ENCODE assay signal across 23 cellular contexts in the genomic region with DNA sequence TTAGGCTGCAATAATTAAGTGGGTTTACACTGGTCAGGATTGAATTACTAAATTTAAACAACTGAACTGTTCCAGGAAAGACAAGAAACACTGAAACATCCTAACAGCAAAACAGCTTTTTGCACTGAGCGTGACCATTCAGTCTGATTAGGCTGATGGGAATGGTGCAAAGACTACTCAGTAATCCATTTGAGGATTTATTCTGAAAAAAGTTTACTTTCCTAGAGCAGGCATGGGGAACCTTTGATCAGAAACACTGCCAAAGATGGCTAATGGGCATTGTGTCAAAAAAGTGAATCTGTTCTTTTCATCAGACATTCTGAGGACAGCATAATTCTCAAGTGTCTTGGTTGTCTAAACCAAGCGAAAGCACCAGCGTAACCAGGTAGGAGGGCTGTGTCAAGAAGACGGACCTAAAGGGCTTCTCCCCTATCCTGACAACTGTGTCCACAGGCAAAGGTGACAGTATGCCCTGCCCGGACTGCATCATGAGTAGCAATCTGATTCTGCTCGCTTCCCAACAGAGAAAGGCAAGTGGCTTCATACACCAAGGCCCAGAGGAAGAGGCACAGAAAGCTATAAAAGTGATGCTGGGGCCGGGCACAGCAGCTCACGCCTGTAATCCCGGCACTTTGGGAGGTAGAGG. TPM values are rescaled to one million over a fixed set of nuclear protein-coding genes. Genes with fewer than 3 reads are reported as not detected.
DNase-seq lines count a peak whose midpoint lies in the region; ATAC-seq and TF ChIP-seq lines count a peak whose summit lies in the region.
"Had no signal": no experiment of that assay in that cellular context is flagged by ENCODE, and none has a peak within 500 bp of the region (broad histone marks: within the 10 kb centered on the region; RNA-seq: fewer than 3 reads in every experiment).

No MANE protein-coding gene starts in this region.

- no peaks in the 10 kb centered on the region for H3K4me1 ChIP-seq in CD8-positive, alpha-beta T cell (ENCODE audit: insufficient read depth, low read length)
- H3K4me1 ChIP-seq in neutrophil (ENCODE audit: control insufficient read depth in 1 of 2, insufficient read depth in 1 of 2, low read depth in 1 of 2, low read length in 1 of 2) (peaks cover 46 to 61% of the 10 kb centered on the region in 2 experiments), uterus (no peaks in the 10 kb centered on the region)
- H3K4me1 ChIP-seq: HAP-1, SJSA1 had no signal

- peak overlapping the region; percentile 0 for H3K27ac Mint-ChIP-seq in activated CD8-positive, alpha-beta T cell treated with anti-CD3 and anti-CD28 coated beads for 36 hours
- no peak overlapping the region for H3K27ac Mint-ChIP-seq in activated CD8-positive, alpha-beta T cell treated with anti-CD3 and anti-CD28 coated beads, Interleukin-2, amount 10 ng/mL, durations not matched to agents 7 days and 5 days
- H3K27ac Mint-ChIP-seq in CD8-positive, alpha-beta T cell = peak overlapping the region; percentile 73
- H3K27ac Mint-ChIP-seq in chondrocyte (ENCODE audit: unreplicated experiment) = no peak overlapping the region
- H3K27ac Mint-ChIP-seq: GM23338 had no signal

- no peak overlapping the region for H3K4me3 Mint-ChIP-seq in activated CD8-positive, alpha-beta T cell treated with anti-CD3 and anti-CD28 coated beads for 36 hours
- no peak overlapping the region for H3K4me3 Mint-ChIP-seq in activated CD8-positive, alpha-beta T cell treated with anti-CD3 and anti-CD28 coated beads, Interleukin-2, amount 10 ng/mL, durations not matched to agents 7 days and 5 days
- no peak overlapping the region for H3K4me3 Mint-ChIP-seq in CD8-positive, alpha-beta T cell
- H3K4me3 Mint-ChIP-seq in chondrocyte (ENCODE audit: unreplicated experiment) = no peak overlapping the region
- H3K4me3 Mint-ChIP-seq: GM23338 had no signal

- H3K27ac ChIP-seq in CD8-positive, alpha-beta T cell (ENCODE audit: low read depth, low read length) = no peak overlapping the region
- H3K27ac ChIP-seq in neutrophil (peak overlapping the region; percentile 77), uterus (no peak overlapping the region)
- H3K27ac ChIP-seq: C4-2B, SJSA1 had no signal

- TF ChIP-seq CTCF in activated CD8-positive, alpha-beta T cell treated with anti-CD3 and anti-CD28 coated beads for 36 hours (IDR thresholded peaks at IDR 0.05) = no peak
- no peak for TF ChIP-seq CTCF in CD8-positive, alpha-beta T cell (IDR thresholded peaks at IDR 0.05)
- TF ChIP-seq CTCF in chondrocyte (IDR thresholded peaks at IDR 0.05) = no peak
- TF ChIP-seq CTCF in neutrophil (IDR thresholded peaks at IDR 0.05) = no peak
- no peak for TF ChIP-seq CTCF in uterus (IDR thresholded peaks at IDR 0.05)

- H3K4me1 Mint-ChIP-seq in activated CD8-positive, alpha-beta T cell treated with anti-CD3 and anti-CD28 coated beads for 36 hours (ENCODE audit: low read depth) = peaks cover 22% of the 10 kb centered on the region
- H3K4me1 Mint-ChIP-seq in activated CD8-positive, alpha-beta T cell treated with anti-CD3 and anti-CD28 coated beads, Interleukin-2, amount 10 ng/mL, durations not matched to agents 7 days and 5 days (ENCODE audit: low read depth) = peaks cover 15% of the 10 kb centered on the region
- no peaks in the 10 kb centered on the region for H3K4me1 Mint-ChIP-seq in CD8-positive, alpha-beta T cell (ENCODE audit: low read depth)
- peaks cover 28% of the 10 kb centered on the region for H3K4me1 Mint-ChIP-seq in chondrocyte (ENCODE audit: low read depth)
- H3K4me1 Mint-ChIP-seq: GM23338 had no signal

- H3K9me3 Mint-ChIP-seq in activated CD8-positive, alpha-beta T cell treated with anti-CD3 and anti-CD28 coated beads for 36 hours = no peaks in the 10 kb centered on the region
- no peaks in the 10 kb centered on the region for H3K9me3 Mint-ChIP-seq in activated CD8-positive, alpha-beta T cell treated with anti-CD3 and anti-CD28 coated beads, Interleukin-2, amount 10 ng/mL, durations not matched to agents 7 days and 5 days (ENCODE audit: insufficient read depth)
- no peaks in the 10 kb centered on the region for H3K9me3 Mint-ChIP-seq in CD8-positive, alpha-beta T cell
- H3K9me3 Mint-ChIP-seq in chondrocyte (ENCODE audit: low read depth) = no peaks in the 10 kb centered on the region
- H3K9me3 Mint-ChIP-seq: GM23338 had no signal

- no peak overlapping the region for H3K4me3 ChIP-seq in CD8-positive, alpha-beta T cell (ENCODE audit: low read depth, low read length)
- H3K4me3 ChIP-seq in neutrophil (ENCODE audit: low read depth in 1 of 2, low read length in 1 of 2) (no peak overlapping the region), uterus (no peak overlapping the region)
- H3K4me3 ChIP-seq: GM12878, GM23338, HAP-1, K562, SJSA1 had no signal

- CTCF ChIA-PET in activated CD8-positive, alpha-beta T cell treated with anti-CD3 and anti-CD28 coated beads for 36 hours (lab: Charles Lee) = interaction anchor here (0.9 to 6.0 kb wide), 3 partner anchors 8 to 301 kb away, joined by 4 to 76 read pairs (median 4); no protein-coding TSS in a partner anchor
- CTCF ChIA-PET in activated CD8-positive, alpha-beta T cell treated with anti-CD3 and anti-CD28 coated beads, Interleukin-2, amount 10 ng/mL, durations not matched to agents 7 days and 5 days (lab: Charles Lee) = interaction anchor here (1.1 to 2.1 kb wide), 8 partner anchors 10 to 313 kb away, joined by 3 to 5 read pairs (median 4); no protein-coding TSS in a partner anchor
- CTCF ChIA-PET in CD8-positive, alpha-beta T cell (lab: Charles Lee) = interaction anchor here (0.5 to 12.6 kb wide), 2 partner anchors 20 to 302 kb away, joined by 4 to 176 read pairs; no protein-coding TSS in a partner anchor

- ATAC-seq in activated CD8-positive, alpha-beta T cell treated with anti-CD3 and anti-CD28 coated beads for 36 hours = no peak
- ATAC-seq in activated CD8-positive, alpha-beta T cell treated with anti-CD3 and anti-CD28 coated beads, Interleukin-2, amount 10 ng/mL, durations not matched to agents 7 days and 5 days = no peak
- no peak for ATAC-seq in CD8-positive, alpha-beta T cell
- ATAC-seq: GM12878, GM23338, K562, Right ventricle myocardium inferior had no signal

- no peaks in the 10 kb centered on the region for H3K27me3 ChIP-seq in CD8-positive, alpha-beta T cell (ENCODE audit: insufficient read depth, low read length)
- H3K27me3 ChIP-seq in neutrophil = no peaks in the 10 kb centered on the region
- no peaks in the 10 kb centered on the region for H3K27me3 ChIP-seq in uterus
- H3K27me3 ChIP-seq: SJSA1 had no signal

- H3K9me3 ChIP-seq in CD8-positive, alpha-beta T cell (ENCODE audit: low read length) = no peaks in the 10 kb centered on the region
- no peaks in the 10 kb centered on the region for H3K9me3 ChIP-seq in neutrophil
- H3K9me3 ChIP-seq in uterus = no peaks in the 10 kb centered on the region
- H3K9me3 ChIP-seq: HAP-1, SJSA1 had no signal

- H3K36me3 ChIP-seq in CD8-positive, alpha-beta T cell (ENCODE audit: insufficient read depth, low read length) = peaks cover 20% of the 10 kb centered on the region
- H3K36me3 ChIP-seq in neutrophil (peaks cover 39% of the 10 kb centered on the region), uterus (no peaks in the 10 kb centered on the region)

- no peaks in the 10 kb centered on the region for H3K27me3 Mint-ChIP-seq in activated CD8-positive, alpha-beta T cell treated with anti-CD3 and anti-CD28 coated beads for 36 hours
- no peaks in the 10 kb centered on the region for H3K27me3 Mint-ChIP-seq in activated CD8-positive, alpha-beta T cell treated with anti-CD3 and anti-CD28 coated beads, Interleukin-2, amount 10 ng/mL, durations not matched to agents 7 days and 5 days (ENCODE audit: low read depth)
- H3K27me3 Mint-ChIP-seq in CD8-positive, alpha-beta T cell (ENCODE audit: low read depth) = no peaks in the 10 kb centered on the region
- H3K27me3 Mint-ChIP-seq in chondrocyte (ENCODE audit: low read depth) = no peaks in the 10 kb centered on the region

- no peak for TF ChIP-seq POLR2A in uterus (IDR thresholded peaks at IDR 0.05)

- no peak for DNase-seq in activated CD8-positive, alpha-beta T cell treated with anti-CD3 and anti-CD28 coated beads for 36 hours
- no peak for DNase-seq in activated CD8-positive, alpha-beta T cell treated with anti-CD3 and anti-CD28 coated beads, Interleukin-2, amount 10 ng/mL, durations not matched to agents 7 days and 5 days
- DNase-seq in CD8-positive, alpha-beta T cell = no peak
- DNase-seq in chondrocyte (ENCODE audit: low spot score) (peak; percentile 49), uterus (no peak), A172 (ENCODE audit: low spot score) (no peak)
- DNase-seq: 8988T, DMS79 treated with DMSO at 0.1 percent for 48 hours, NCI-H1092, NCI-H1436, NCI-H187 treated with DMSO at 0.1 percent for 48 hours, NCI-H2107, NCI-H446 treated with DMSO at 0.1 percent for 48 hours, NCI-H526 treated with DMSO at 0.1 percent for 48 hours, OCI-M1 had no signal

- peaks cover 12% of the 10 kb centered on the region for H3K36me3 Mint-ChIP-seq in activated CD8-positive, alpha-beta T cell treated with anti-CD3 and anti-CD28 coated beads for 36 hours (ENCODE audit: low read depth)
- peaks cover 48% of the 10 kb centered on the region for H3K36me3 Mint-ChIP-seq in activated CD8-positive, alpha-beta T cell treated with anti-CD3 and anti-CD28 coated beads, Interleukin-2, amount 10 ng/mL, durations not matched to agents 7 days and 5 days (ENCODE audit: low read depth)
- H3K36me3 Mint-ChIP-seq in CD8-positive, alpha-beta T cell = peaks cover 61% of the 10 kb centered on the region
- peaks cover 9% of the 10 kb centered on the region for H3K36me3 Mint-ChIP-seq in chondrocyte (ENCODE audit: low read depth)

- intact Hi-C loops in activated CD8-positive, alpha-beta T cell treated with anti-CD3 and anti-CD28 coated beads for 36 hours (cut with micrococcal nuclease) = loop anchor here (5.0 kb wide), 4 partner anchors 82 to 312 kb away; partner anchors contain the start of genes CNTRL, PHF19, PSMD5 and TRAF1
- intact Hi-C loops in CD8-positive, alpha-beta T cell (cut with DNase I, micrococcal nuclease) = loop anchor here in 1 of 2 experiments (5.0 kb wide), 3 partner anchors 222 to 642 kb away; no protein-coding TSS in a partner anchor
- intact Hi-C loops in uterus (cut with DNase I; ENCODE audit: low total_unique reads) = loop anchor here (10.0 kb wide), 1 partner anchor 295 kb away; the partner anchor contains the start of gene C5

- POLR2A ChIA-PET in activated CD8-positive, alpha-beta T cell treated with anti-CD3 and anti-CD28 coated beads for 36 hours (lab: Charles Lee) = interaction anchor here (0.6 kb wide), 1 partner anchor 140 kb away, joined by 3 read pairs; no protein-coding TSS in a partner anchor
- POLR2A ChIA-PET in activated CD8-positive, alpha-beta T cell treated with anti-CD3 and anti-CD28 coated beads, Interleukin-2, amount 10 ng/mL, durations not matched to agents 7 days and 5 days (lab: Charles Lee) = no interaction called here
- POLR2A ChIA-PET in CD8-positive, alpha-beta T cell (lab: Charles Lee) = interaction anchor here (0.7 kb wide), 1 partner anchor 300 kb away, joined by 3 read pairs; no protein-coding TSS in a partner anchor

RNA-seq across cellular contexts. Expression of gene FBXW2, which starts 33.3 kb away (rescaled TPM):
- total RNA-seq in activated CD8-positive, alpha-beta T cell treated with anti-CD3 and anti-CD28 coated beads for 36 hours = 10 to 100 TPM; 68.8 to 68.9 TPM
- 10 to 100 TPM; 90.0 to 90.9 TPM for total RNA-seq in activated CD8-positive, alpha-beta T cell treated with anti-CD3 and anti-CD28 coated beads, Interleukin-2, amount 10 ng/mL, durations not matched to agents 7 days and 5 days
- 10 to 100 TPM; 51.9 to 54.7 TPM for total RNA-seq in CD8-positive, alpha-beta T cell
- total RNA-seq in chondrocyte = 69.0 to 85.7 TPM (median 72.9 TPM) in 3 replicates
- total RNA-seq in uterus = 10 to 100 TPM; 20.7 to 82.4 (median 40.0) TPM
- total RNA-seq in A172 (2014; rRNA removed; shearing (Covaris generic)) = 28.7 and 36.1 TPM in 2 replicates

RNA-seq across cellular contexts. Expression of gene MEGF9, which starts 45.6 kb away (rescaled TPM):
- 1 to 10 TPM; 3.0 to 3.2 TPM for total RNA-seq in activated CD8-positive, alpha-beta T cell treated with anti-CD3 and anti-CD28 coated beads for 36 hours
- 1 to 10 TPM; 6.3 to 6.7 TPM for total RNA-seq in activated CD8-positive, alpha-beta T cell treated with anti-CD3 and anti-CD28 coated beads, Interleukin-2, amount 10 ng/mL, durations not matched to agents 7 days and 5 days
- total RNA-seq in CD8-positive, alpha-beta T cell = 1 to 10 TPM; 3.0 to 3.1 TPM
- total RNA-seq in chondrocyte (20.6 to 23.2 TPM (median 21.2 TPM) in 3 replicates), uterus (10 to 100 TPM in 3 of 4 donors, 1 to 10 TPM in 1; 6.1 to 16.2 (median 13.1) TPM)
- total RNA-seq in A172 (2014; rRNA removed; shearing (Covaris generic)) = 17.3 and 17.4 TPM in 2 replicates

Comparison
In these comparisons a context has a peak if more than half of its experiments do, and no peak if none do; other contexts are left out.
1. H3K27ac Mint-ChIP-seq: peak in activated CD8-positive, alpha-beta T cell treated with anti-CD3 and anti-CD28 coated beads for 36 hours (single experiment) and CD8-positive, alpha-beta T cell (single experiment); none in activated CD8-positive, alpha-beta T cell treated with anti-CD3 and anti-CD28 coated beads, Interleukin-2, amount 10 ng/mL, durations not matched to agents 7 days and 5 days (single experiment) and chondrocyte (single experiment).